13 cellular contexts compared by ENCODE assay signal in the genomic region with DNA sequence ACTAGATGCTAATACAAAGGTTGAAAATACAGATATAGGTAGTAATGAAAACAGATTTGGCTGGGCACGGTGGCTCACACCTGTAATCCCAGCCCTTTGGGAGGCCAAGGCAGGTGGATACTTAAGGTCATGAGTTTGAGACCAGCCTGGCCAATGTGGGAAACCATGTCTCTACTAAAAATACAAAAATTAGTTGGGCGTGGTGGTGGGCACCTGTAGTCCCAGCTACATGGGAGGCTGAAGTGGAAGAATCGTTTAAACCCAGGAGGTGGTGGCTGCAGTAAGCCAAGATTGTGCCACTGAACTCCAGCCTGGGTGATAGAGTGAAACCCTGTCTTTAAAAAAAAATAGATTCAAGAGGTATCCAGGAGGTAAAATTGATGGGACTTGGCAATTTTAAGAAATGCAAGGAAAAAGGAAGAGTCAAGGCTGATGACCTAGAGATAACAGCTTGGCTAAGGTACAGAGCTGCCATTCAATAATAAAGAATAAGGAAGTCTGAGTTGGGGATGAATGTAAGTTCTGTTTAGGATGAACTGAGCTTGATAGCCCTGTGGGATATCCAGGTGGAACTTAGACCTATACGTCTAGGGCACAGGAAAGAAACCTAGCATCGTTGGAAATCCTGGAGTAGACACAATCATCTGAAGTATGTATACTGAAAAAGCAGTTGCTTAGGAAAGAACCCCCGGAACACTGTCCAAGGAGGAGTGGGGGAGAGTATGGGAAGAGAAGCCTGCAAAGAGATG. TPM values are rescaled to one million over a fixed set of nuclear protein-coding genes. Genes with fewer than 3 reads are reported as not detected.
DNase-seq lines count a peak whose midpoint lies in the region; ATAC-seq and TF ChIP-seq lines count a peak whose summit lies in the region.
"Had no signal": no experiment of that assay in that cellular context is flagged by ENCODE, and none has a peak within 500 bp of the region (broad histone marks: within the 10 kb centered on the region; RNA-seq: fewer than 3 reads in every experiment).

No MANE protein-coding gene starts in this region.

- H3K36me3 Mint-ChIP-seq in activated T-helper 2 cell treated with anti-CD3 and anti-CD28 coated beads, Interferon-gamma antibody, Interleukin-2, Interleukin-4, amounts not matched to agents 10 μg/mL and 5 μg/mL and 100 μg/mL, durations not matched to agents 14 hours and 24 hours and 36 hours (ENCODE audit: low read depth) = peaks cover 81% of the 10 kb centered on the region
- peaks cover 3 to 9% of the 10 kb centered on the region in 2 donors for H3K36me3 Mint-ChIP-seq in naive B cell

- peak overlapping the region; percentile 6 for H3K27ac Mint-ChIP-seq in activated T-helper 2 cell treated with anti-CD3 and anti-CD28 coated beads, Interferon-gamma antibody, Interleukin-2, Interleukin-4, amounts not matched to agents 10 μg/mL and 5 μg/mL and 100 μg/mL, durations not matched to agents 14 hours and 24 hours and 36 hours
- peak overlapping the region in 4 of 6 donors; percentile 37 to 62 (median 49) for H3K27ac Mint-ChIP-seq in naive B cell
- H3K27ac Mint-ChIP-seq: activated B cell treated with CpG ODN at 0.5 μM for 24 hours had no signal

- no peaks in the 10 kb centered on the region for H3K9me3 ChIP-seq in GM23248 (ENCODE audit: low read depth)
- H3K9me3 ChIP-seq: left lung, ovary had no signal

- peaks cover 89% of the 10 kb centered on the region for H3F3A ChIP-seq in GM23248 (ENCODE audit: insufficient read depth)

- peaks cover 29% of the 10 kb centered on the region for H3K4me1 ChIP-seq in GM23248 (ENCODE audit: insufficient read depth)

- H3K4me3 Mint-ChIP-seq in activated T-helper 2 cell treated with anti-CD3 and anti-CD28 coated beads, Interferon-gamma antibody, Interleukin-2, Interleukin-4, amounts not matched to agents 10 μg/mL and 5 μg/mL and 100 μg/mL, durations not matched to agents 14 hours and 24 hours and 36 hours (ENCODE audit: low read depth) = no peak overlapping the region
- H3K4me3 Mint-ChIP-seq in naive B cell = no peak overlapping the region
- H3K4me3 Mint-ChIP-seq: activated B cell treated with CpG ODN at 0.5 μM for 24 hours had no signal

- intact Hi-C loops in activated T-helper 2 cell treated with anti-CD3 and anti-CD28 coated beads, Interferon-gamma antibody, Interleukin-2, Interleukin-4, amounts not matched to agents 10 μg/mL and 5 μg/mL and 100 μg/mL, durations not matched to agents 14 hours and 24 hours and 36 hours (cut with micrococcal nuclease) = no loop called here

- no peaks in the 10 kb centered on the region for H3K27me3 ChIP-seq in GM23248 (replicated peaks; ENCODE audit: insufficient read depth)
- H3K27me3 ChIP-seq: left lung, ovary had no signal

- no peak for TF ChIP-seq CTCF in AG10803 (conservative IDR thresholded peaks at IDR 0.05; ENCODE audit: low read length)
- no peak for TF ChIP-seq CTCF in GM13977 (IDR thresholded peaks at IDR 0.05; ENCODE audit: extremely low read depth, insufficient read depth, missing control alignments)

- H3K4me3 ChIP-seq in AG10803 (ENCODE audit: low read length) = no peak overlapping the region
- H3K4me3 ChIP-seq in GM23248 = no peak overlapping the region
- H3K4me3 ChIP-seq: left lung, ovary had no signal

- H3K27me3 Mint-ChIP-seq in activated T-helper 2 cell treated with anti-CD3 and anti-CD28 coated beads, Interferon-gamma antibody, Interleukin-2, Interleukin-4, amounts not matched to agents 10 μg/mL and 5 μg/mL and 100 μg/mL, durations not matched to agents 14 hours and 24 hours and 36 hours (ENCODE audit: low read depth) = no peaks in the 10 kb centered on the region
- no peaks in the 10 kb centered on the region for H3K27me3 Mint-ChIP-seq in naive B cell
- H3K27me3 Mint-ChIP-seq: activated B cell treated with CpG ODN at 0.5 μM for 24 hours had no signal

- no peak overlapping the region for H3K4me2 ChIP-seq in GM23248 (ENCODE audit: unreplicated experiment)

- H2AFZ ChIP-seq in GM23248 = no peak overlapping the region

- H3K4me1 Mint-ChIP-seq in activated T-helper 2 cell treated with anti-CD3 and anti-CD28 coated beads, Interferon-gamma antibody, Interleukin-2, Interleukin-4, amounts not matched to agents 10 μg/mL and 5 μg/mL and 100 μg/mL, durations not matched to agents 14 hours and 24 hours and 36 hours (ENCODE audit: low read depth) = peaks cover 9% of the 10 kb centered on the region
- peaks cover 11 to 16% (median 14%) of the 10 kb centered on the region in 3 donors for H3K4me1 Mint-ChIP-seq in naive B cell

- H3K27ac ChIP-seq in GM23248 = peak overlapping the region; percentile 22
- H3K27ac ChIP-seq: ovary had no signal

- DNase-seq in AG10803 (ENCODE audit: low read depth) = peak; percentile 23
- DNase-seq in GM23248 = no peak
- DNase-seq in activated T-helper 2 cell treated with anti-CD3 and anti-CD28 coated beads, Interferon-gamma antibody, Interleukin-2, Interleukin-4, amounts not matched to agents 10 μg/mL and 5 μg/mL and 100 μg/mL, durations not matched to agents 14 hours and 24 hours and 36 hours (ENCODE audit: low spot score) = no peak
- DNase-seq in naive B cell = no peak
- DNase-seq in GM13977 (ENCODE audit: low spot score) = no peak
- no peak for DNase-seq in NCI-H2029 treated with DMSO at 0.1 percent for 48 hours (lab: John Stamatoyannopoulos, UW)
- DNase-seq in cerebellar cortex (ENCODE audit: low spot score) = no peak
- DNase-seq: activated B cell treated with CpG ODN at 0.5 μM for 24 hours; left lung; ovary; RPMI8226; stimulated activated naive CD4-positive, alpha-beta T cell had no signal

- 61 to 63% methylated on average over 6 of the region's 6 CpGs for WGBS in GM23248 (ENCODE audit: low coverage in 1 of 2, low lambda C conversion rate in 2 of 2, missing lambda C conversion rate in 2 of 2), 2 experiments

- no peak overlapping the region for H3K9ac ChIP-seq in GM23248

- ATAC-seq in naive B cell (ENCODE audit: low read depth in 2 of 2) (no peak), HG03457 (IDR thresholded peaks at IDR 0.05; ENCODE audit: unreplicated experiment) (no peak)
- ATAC-seq: left lung had no signal

- in situ Hi-C loops in GM23248 (cut with MboI) = loop anchor here (5.0 kb wide), 1 partner anchor 126 kb away; no protein-coding TSS in a partner anchor
- in situ Hi-C loops in GM13977 (cut with MboI; ENCODE audit: low pct_unique_long_range_greater_than_20kb, low sequenced_read_pairs, unreplicated experiment) = no loop called here

- 0 out of 2 replicates have a peak, but pooled peaks cover 3% of the 10 kb centered on the region for H4K20me1 ChIP-seq in GM23248 (ENCODE audit: insufficient read depth)

- peaks cover 20% of the 10 kb centered on the region for H3K79me2 ChIP-seq in GM23248 (ENCODE audit: insufficient read depth)

- H3K9me2 ChIP-seq in GM23248 (ENCODE audit: insufficient read depth) = no peaks in the 10 kb centered on the region

- peaks cover 42% of the 10 kb centered on the region for H3K36me3 ChIP-seq in GM23248 (ENCODE audit: low read depth)
- H3K36me3 ChIP-seq: ovary had no signal

- H3K9me3 Mint-ChIP-seq in activated T-helper 2 cell treated with anti-CD3 and anti-CD28 coated beads, Interferon-gamma antibody, Interleukin-2, Interleukin-4, amounts not matched to agents 10 μg/mL and 5 μg/mL and 100 μg/mL, durations not matched to agents 14 hours and 24 hours and 36 hours = no peaks in the 10 kb centered on the region
- no peaks in the 10 kb centered on the region for H3K9me3 Mint-ChIP-seq in naive B cell
- H3K9me3 Mint-ChIP-seq: activated B cell treated with CpG ODN at 0.5 μM for 24 hours had no signal

RNA-seq across cellular contexts. Expression of a gene that starts 9.1 kb away (rescaled TPM):
- 104 and 125 TPM in 2 replicates for total RNA-seq in GM23248 (2014; rRNA removed; shearing (Covaris generic))
- 193 and 217 TPM in 2 replicates for polyA plus RNA-seq in GM23248 (2016; fragmentation: Nextera tagmentation; extraction: Ambion mirVana)
- total RNA-seq in activated T-helper 2 cell treated with anti-CD3 and anti-CD28 coated beads, Interferon-gamma antibody, Interleukin-2, Interleukin-4, amounts not matched to agents 10 μg/mL and 5 μg/mL and 100 μg/mL, durations not matched to agents 14 hours and 24 hours and 36 hours = 395 and 403 TPM in 2 replicates
- 10 to 100 TPM; 78.7 to 99.4 (median 93.4) TPM for polyA plus RNA-seq in naive B cell (ENCODE audit: low read depth in 6 of 6)

RNA-seq across cellular contexts. Expression of a gene that starts 13.3 kb away (rescaled TPM):
- 74.7 and 81.3 TPM in 2 replicates for total RNA-seq in GM23248 (2014; rRNA removed; shearing (Covaris generic))
- polyA plus RNA-seq in GM23248 (2016; fragmentation: Nextera tagmentation; extraction: Ambion mirVana) = 62.7 and 65.4 TPM in 2 replicates
- total RNA-seq in activated T-helper 2 cell treated with anti-CD3 and anti-CD28 coated beads, Interferon-gamma antibody, Interleukin-2, Interleukin-4, amounts not matched to agents 10 μg/mL and 5 μg/mL and 100 μg/mL, durations not matched to agents 14 hours and 24 hours and 36 hours = 25.1 and 27.0 TPM in 2 replicates
- 10 to 100 TPM; 12.1 to 22.2 (median 16.2) TPM for polyA plus RNA-seq in naive B cell (ENCODE audit: low read depth in 6 of 6)

RNA-seq across cellular contexts. Expression of a gene that starts 29.4 kb away (rescaled TPM):
- total RNA-seq in GM23248 (2014; rRNA removed; shearing (Covaris generic)) = 1.7 TPM in 1 of 2 replicates, not detected in the other
- 1.0 and 1.2 TPM in 2 replicates for polyA plus RNA-seq in GM23248 (2016; fragmentation: Nextera tagmentation; extraction: Ambion mirVana)
- 99.7 and 101 TPM in 2 replicates for total RNA-seq in activated T-helper 2 cell treated with anti-CD3 and anti-CD28 coated beads, Interferon-gamma antibody, Interleukin-2, Interleukin-4, amounts not matched to agents 10 μg/mL and 5 μg/mL and 100 μg/mL, durations not matched to agents 14 hours and 24 hours and 36 hours
- 100 to 1,000 TPM; 262 to 339 (median 305) TPM for polyA plus RNA-seq in naive B cell (ENCODE audit: low read depth in 6 of 6)

RNA-seq across cellular contexts. Expression of a gene that starts 36.2 kb away (rescaled TPM):
- 50.3 and 59.0 TPM in 2 replicates for total RNA-seq in GM23248 (2014; rRNA removed; shearing (Covaris generic))
- polyA plus RNA-seq in GM23248 (2016; fragmentation: Nextera tagmentation; extraction: Ambion mirVana) (287 and 289 TPM in 2 replicates), naive B cell (ENCODE audit: low read depth in 6 of 6) (10 to 100 TPM; 33.3 to 68.5 (median 49.9) TPM)
- 41.0 and 41.3 TPM in 2 replicates for total RNA-seq in activated T-helper 2 cell treated with anti-CD3 and anti-CD28 coated beads, Interferon-gamma antibody, Interleukin-2, Interleukin-4, amounts not matched to agents 10 μg/mL and 5 μg/mL and 100 μg/mL, durations not matched to agents 14 hours and 24 hours and 36 hours

RNA-seq across cellular contexts. Expression of a gene that starts 47.5 kb away (rescaled TPM):
- total RNA-seq in GM23248 (2014; rRNA removed; shearing (Covaris generic)) = 159 and 178 TPM in 2 replicates
- 294 and 308 TPM in 2 replicates for polyA plus RNA-seq in GM23248 (2016; fragmentation: Nextera tagmentation; extraction: Ambion mirVana)
- total RNA-seq in activated T-helper 2 cell treated with anti-CD3 and anti-CD28 coated beads, Interferon-gamma antibody, Interleukin-2, Interleukin-4, amounts not matched to agents 10 μg/mL and 5 μg/mL and 100 μg/mL, durations not matched to agents 14 hours and 24 hours and 36 hours = 130 and 134 TPM in 2 replicates
- polyA plus RNA-seq in naive B cell (ENCODE audit: low read depth in 6 of 6) = 100 to 1,000 TPM; 152 to 207 (median 187) TPM

Comparison
In these comparisons a context has a peak if more than half of its experiments do, and no peak if none do; other contexts are left out.
1. RNA of a gene that starts 29.4 kb away (total RNA-seq): 99.7 to 101 TPM in activated T-helper 2 cell treated with anti-CD3 and anti-CD28 coated beads, Interferon-gamma antibody, Interleukin-2, Interleukin-4, amounts not matched to agents 10 μg/mL and 5 μg/mL and 100 μg/mL, durations not matched to agents 14 hours and 24 hours and 36 hours; 1.7 TPM in GM23248; every median in the first group is over 10 times any median in the second.